ENCODE assay signal across 17 cellular contexts in genomic region chr4:190019859-190020463, GRCh38. TPM values are rescaled to one million over a fixed set of nuclear protein-coding genes. Genes with fewer than 3 reads are reported as not detected.
DNase-seq lines count a peak whose midpoint lies in the region; ATAC-seq, FAIRE-seq and TF ChIP-seq lines count a peak whose summit lies in the region.
"Not testable (repeated sequence)": the region's sequence is repeated elsewhere in the genome, so short reads cannot be mapped to it uniquely, and the experiment has no call there.
"Had no signal": no experiment of that assay in that cellular context is flagged by ENCODE, and none has a peak within 500 bp of the region (broad histone marks: within the 10 kb centered on the region; RNA-seq: fewer than 3 reads in every experiment).

No MANE protein-coding gene starts in this region.

- CTCF ChIA-PET in CD8-positive, alpha-beta memory T cell (lab: Charles Lee); activated B cell treated with CpG ODN at 0.5 μM for 24 hours (lab: Charles Lee): not testable (repeated sequence)

- not testable (repeated sequence) for H3K9me3 Mint-ChIP-seq in CD8-positive, alpha-beta memory T cell; activated B cell treated with CpG ODN at 0.5 μM for 24 hours; activated T-helper 17 cell treated with anti-CD3 and anti-CD28 coated beads, Interleukin-2, amount 50 U/mL, for 72 hours; immature natural killer cell; stimulated activated naive CD8-positive, alpha-beta T cell treated with anti-CD3 and anti-CD28 coated beads, Interleukin-15, amount 100 ng/mL, for 72 hours
- H3K9me3 Mint-ChIP-seq in brain, result peaks cover 4 to 45% (median 19%) of the 10 kb centered on the region in 5 experiments

- TF ChIP-seq RAD21 in neural cell (conservative IDR thresholded peaks at IDR 0.05), result not testable (repeated sequence)

- not testable (repeated sequence) for H3K9ac ChIP-seq in neural cell (ENCODE audit: low read length)

- H3K36me3 ChIP-seq in CD8-positive, alpha-beta memory T cell (ENCODE audit: insufficient read depth, low read length); neural cell (ENCODE audit: insufficient read depth, low read length): not testable (repeated sequence)

- H3K27me3 ChIP-seq in CD8-positive, alpha-beta memory T cell (ENCODE audit: insufficient read depth, low read length, poor library complexity, severe bottlenecking), result peaks cover 25% of the 10 kb centered on the region
- H3K27me3 ChIP-seq in neural cell (ENCODE audit: insufficient read depth, low read depth, low read length), result peaks cover 74% of the 10 kb centered on the region

- not testable (repeated sequence) for H3K36me3 Mint-ChIP-seq in CD8-positive, alpha-beta memory T cell; activated B cell treated with CpG ODN at 0.5 μM for 24 hours (ENCODE audit: low read depth); brain; immature natural killer cell
- peaks cover 28% of the 10 kb centered on the region for H3K36me3 Mint-ChIP-seq in activated T-helper 17 cell treated with anti-CD3 and anti-CD28 coated beads, Interleukin-2, amount 50 U/mL, for 72 hours (ENCODE audit: low read depth)

- ATAC-seq in activated B cell treated with CpG ODN at 0.5 μM for 24 hours (ENCODE audit: low read depth); activated T-helper 17 cell treated with anti-CD3 and anti-CD28 coated beads, Interleukin-2, amount 50 U/mL, for 72 hours (replicated peaks); stimulated activated naive CD8-positive, alpha-beta T cell treated with anti-CD3 and anti-CD28 coated beads, Interleukin-15, amount 100 ng/mL, for 72 hours: not testable (repeated sequence)

- not testable (repeated sequence) for H3K4me3 ChIP-seq in CD8-positive, alpha-beta memory T cell (ENCODE audit: low read length)
- peak overlapping the region; percentile 69 for H3K4me3 ChIP-seq in neural cell (ENCODE audit: low read length)

- not testable (repeated sequence) for H3K27ac ChIP-seq in CD8-positive, alpha-beta memory T cell (ENCODE audit: low read depth, low read length); neural cell (ENCODE audit: low read length)

- not testable (repeated sequence) for H4K20me1 ChIP-seq in neural cell (ENCODE audit: insufficient read depth)

- H2AFZ ChIP-seq in neural cell (ENCODE audit: low read depth, low read length), result not testable (repeated sequence)

- H3K9me3 ChIP-seq in CD8-positive, alpha-beta memory T cell (ENCODE audit: low read length); neural cell (ENCODE audit: low read length): not testable (repeated sequence)

- H3K4me1 Mint-ChIP-seq in CD8-positive, alpha-beta memory T cell, result peaks cover 32 to 55% (median 32%) of the 10 kb centered on the region in 3 donors
- peaks cover 21% of the 10 kb centered on the region for H3K4me1 Mint-ChIP-seq in activated B cell treated with CpG ODN at 0.5 μM for 24 hours
- peaks cover 35% of the 10 kb centered on the region for H3K4me1 Mint-ChIP-seq in activated T-helper 17 cell treated with anti-CD3 and anti-CD28 coated beads, Interleukin-2, amount 50 U/mL, for 72 hours
- H3K4me1 Mint-ChIP-seq in brain, result peaks cover 49% of the 10 kb centered on the region
- peaks cover 12 to 35% of the 10 kb centered on the region in 2 donors for H3K4me1 Mint-ChIP-seq in immature natural killer cell
- peaks cover 57% of the 10 kb centered on the region for H3K4me1 Mint-ChIP-seq in stimulated activated naive CD8-positive, alpha-beta T cell treated with anti-CD3 and anti-CD28 coated beads, Interleukin-15, amount 100 ng/mL, for 72 hours

- H3K4me3 Mint-ChIP-seq in CD8-positive, alpha-beta memory T cell, result peak overlapping the region; percentile 7 to 79 (median 72)
- H3K4me3 Mint-ChIP-seq in activated B cell treated with CpG ODN at 0.5 μM for 24 hours (peak overlapping the region; percentile 1), brain (peak overlapping the region; percentile 57 to 86 (median 80)), immature natural killer cell (peak overlapping the region in 4 of 5 donors; percentile 5 to 55 (median 48))
- H3K4me3 Mint-ChIP-seq in activated T-helper 17 cell treated with anti-CD3 and anti-CD28 coated beads, Interleukin-2, amount 50 U/mL, for 72 hours, result peak overlapping the region; percentile 71
- peak overlapping the region; percentile 56 to 81 for H3K4me3 Mint-ChIP-seq in stimulated activated naive CD8-positive, alpha-beta T cell treated with anti-CD3 and anti-CD28 coated beads, Interleukin-15, amount 100 ng/mL, for 72 hours

- TF ChIP-seq EP300 in neural cell (conservative IDR thresholded peaks at IDR 0.05; ENCODE audit: poor library complexity, severe bottlenecking), result not testable (repeated sequence)

- H3K27ac Mint-ChIP-seq in CD8-positive, alpha-beta memory T cell, result peak overlapping the region in 1 of 8 donors; percentile 0
- not testable (repeated sequence) for H3K27ac Mint-ChIP-seq in activated B cell treated with CpG ODN at 0.5 μM for 24 hours; activated T-helper 17 cell treated with anti-CD3 and anti-CD28 coated beads, Interleukin-2, amount 50 U/mL, for 72 hours; brain; immature natural killer cell; stimulated activated naive CD8-positive, alpha-beta T cell treated with anti-CD3 and anti-CD28 coated beads, Interleukin-15, amount 100 ng/mL, for 72 hours

- POLR2A ChIA-PET in CD8-positive, alpha-beta memory T cell (lab: Charles Lee); activated B cell treated with CpG ODN at 0.5 μM for 24 hours (lab: Charles Lee): not testable (repeated sequence)

- peaks cover 48 to 59% of the 10 kb centered on the region in 2 donors for H3K27me3 Mint-ChIP-seq in CD8-positive, alpha-beta memory T cell
- peaks cover 46% of the 10 kb centered on the region for H3K27me3 Mint-ChIP-seq in activated B cell treated with CpG ODN at 0.5 μM for 24 hours
- peaks cover 43% of the 10 kb centered on the region for H3K27me3 Mint-ChIP-seq in activated T-helper 17 cell treated with anti-CD3 and anti-CD28 coated beads, Interleukin-2, amount 50 U/mL, for 72 hours
- peaks cover 75% of the 10 kb centered on the region for H3K27me3 Mint-ChIP-seq in brain
- peaks cover 18 to 34% (median 31%) of the 10 kb centered on the region in 3 donors for H3K27me3 Mint-ChIP-seq in immature natural killer cell (ENCODE audit: low read depth in 3 of 3)
- peaks cover 64% of the 10 kb centered on the region for H3K27me3 Mint-ChIP-seq in stimulated activated naive CD8-positive, alpha-beta T cell treated with anti-CD3 and anti-CD28 coated beads, Interleukin-15, amount 100 ng/mL, for 72 hours

- H3K4me2 ChIP-seq in neural cell (ENCODE audit: low read length), result not testable (repeated sequence)

- peak; percentile 99 for FAIRE-seq in HTR-8/SVneo (lab: Jason Lieb, UNC)

- intact Hi-C loops in activated B cell treated with CpG ODN at 0.5 μM for 24 hours (cut with micrococcal nuclease), result not testable (repeated sequence)

- DNase-seq in CD8-positive, alpha-beta memory T cell; HTR-8/SVneo (ENCODE audit: insufficient read length, low spot score); activated B cell treated with CpG ODN at 0.5 μM for 24 hours; immature natural killer cell; stimulated activated naive CD8-positive, alpha-beta T cell treated with anti-CD3 and anti-CD28 coated beads, Interleukin-15, amount 100 ng/mL, for 72 hours: not testable (repeated sequence)

- H3F3A ChIP-seq in neural cell (ENCODE audit: insufficient read depth, low read length, poor library complexity, severe bottlenecking), result not testable (repeated sequence)

- TF ChIP-seq CTCF in activated B cell treated with CpG ODN at 0.5 μM for 24 hours (IDR thresholded peaks at IDR 0.05); brain (conservative IDR thresholded peaks at IDR 0.05); neural cell (IDR thresholded peaks at IDR 0.05; ENCODE audit: poor library complexity, severe bottlenecking): not testable (repeated sequence)

- H3K9me2 ChIP-seq in neural cell (ENCODE audit: insufficient read depth, low read length), result not testable (repeated sequence)

- H3K79me2 ChIP-seq in neural cell (replicated peaks; ENCODE audit: insufficient read depth, low read length), result not testable (repeated sequence)

- not testable (repeated sequence) for H3K4me1 ChIP-seq in CD8-positive, alpha-beta memory T cell (ENCODE audit: insufficient read depth, low read length)

RNA-seq across cellular contexts. Expression of gene FRG2, which starts 7.1 kb away (rescaled TPM):
- total RNA-seq in CD8-positive, alpha-beta memory T cell, result under 1 TPM; 0.40 to 0.59 TPM
- not detected for polyA plus RNA-seq in CD8-positive, alpha-beta memory T cell
- not detected in 2 replicates for total RNA-seq in activated B cell treated with CpG ODN at 0.5 μM for 24 hours
- total RNA-seq in activated T-helper 17 cell treated with anti-CD3 and anti-CD28 coated beads, Interleukin-2, amount 50 U/mL, for 72 hours, result under 1 TPM in 1 of 2 donors, not detected in 1; 0.69 TPM
- polyA plus RNA-seq in brain (ENCODE audit: insufficient read depth, low read depth, low replicate concordance), result not detected
- not detected for polyA plus RNA-seq in immature natural killer cell
- not detected in 2 replicates for polyA plus RNA-seq in neural cell
- polyA minus RNA-seq in neural cell, result not detected in 2 replicates
- total RNA-seq: gastroesophageal sphincter, hepatocyte, left colon, mammary epithelial cell, posterior vena cava, right lobe of liver, subcutaneous adipose tissue had no signal
- polyA plus RNA-seq: AG04450, hepatocyte, mammary epithelial cell had no signal

RNA-seq across cellular contexts. Expression of gene DBET, which starts 44.3 kb away (rescaled TPM):
- not detected for total RNA-seq in CD8-positive, alpha-beta memory T cell
- not detected for polyA plus RNA-seq in CD8-positive, alpha-beta memory T cell
- not detected in 2 replicates for total RNA-seq in activated B cell treated with CpG ODN at 0.5 μM for 24 hours
- not detected for total RNA-seq in activated T-helper 17 cell treated with anti-CD3 and anti-CD28 coated beads, Interleukin-2, amount 50 U/mL, for 72 hours
- polyA plus RNA-seq in brain (ENCODE audit: insufficient read depth, low read depth, low replicate concordance) (not detected), immature natural killer cell (not detected), neural cell (not detected in 2 replicates)
- polyA minus RNA-seq in neural cell, result not detected in 2 replicates
- total RNA-seq: gastroesophageal sphincter, hepatocyte, left colon, posterior vena cava, right lobe of liver, SK-MEL-5, subcutaneous adipose tissue had no signal
- polyA plus RNA-seq: AG04450, hepatocyte, mammary epithelial cell had no signal

Comparison
In these comparisons a context has a peak if more than half of its experiments do, and no peak if none do; other contexts are left out.
1. H3K4me3 Mint-ChIP-seq: peak in every context shown above with its lines; median percentile 80 in brain; 72 in CD8-positive, alpha-beta memory T cell; 71 in activated T-helper 17 cell treated with anti-CD3 and anti-CD28 coated beads, Interleukin-2, amount 50 U/mL, for 72 hours; 68 in stimulated activated naive CD8-positive, alpha-beta T cell treated with anti-CD3 and anti-CD28 coated beads, Interleukin-15, amount 100 ng/mL, for 72 hours; 48 in immature natural killer cell; 1 in activated B cell treated with CpG ODN at 0.5 μM for 24 hours.